In genomic region chr14:102527255-102528232, GRCh38 we compare ENCODE assay signal across 12 cellular contexts. TPM values are rescaled to one million over a fixed set of nuclear protein-coding genes. Genes with fewer than 3 reads are reported as not detected.
DNase-seq lines count a peak whose midpoint lies in the region; ATAC-seq and TF ChIP-seq lines count a peak whose summit lies in the region.
"Had no signal": no experiment of that assay in that cellular context is flagged by ENCODE, and none has a peak within 500 bp of the region (broad histone marks: within the 10 kb centered on the region; RNA-seq: fewer than 3 reads in every experiment).

No MANE protein-coding gene starts in this region.

- POLR2A ChIA-PET in HEK293 (lab: Yijun Ruan, JAX), result no interaction called here

- ATAC-seq in left colon (peak; percentile 48), HG03135 (IDR thresholded peaks at IDR 0.05; ENCODE audit: unreplicated experiment) (no peak), GM18511 (IDR thresholded peaks at IDR 0.05; ENCODE audit: unreplicated experiment) (no peak), GM18858 (IDR thresholded peaks at IDR 0.05; ENCODE audit: unreplicated experiment) (no peak), HG03439 (IDR thresholded peaks at IDR 0.05; ENCODE audit: unreplicated experiment) (no peak)

- CTCF ChIA-PET in HEK293 (lab: Yijun Ruan, JAX), result interaction anchor here (0.5 kb wide), 1 partner anchor 24 kb away, joined by 3 read pairs; no protein-coding TSS in a partner anchor

- peak; percentile 21 for DNase-seq in T1000 (lab: John Stamatoyannopoulos, UW)
- peak; percentile 78 to 85 for DNase-seq in left colon
- DNase-seq: activated CD4-positive, alpha-beta T cell treated with anti-CD3 and anti-CD28 coated beads, Interleukin-2, amount 50 U/mL, for 4 hours; cortex of kidney; mesendoderm had no signal

- H3K4me3 ChIP-seq in ACC112 (ENCODE audit: low read depth, low read length) (no peak overlapping the region), HEK293 (ENCODE audit: low read depth, low read length) (no peak overlapping the region)
- H3K4me3 ChIP-seq: right atrium auricular region had no signal

- H3K79me2 ChIP-seq in ACC112 (ENCODE audit: control insufficient read depth, insufficient read depth, low read length, unreplicated experiment), result no peaks in the 10 kb centered on the region

- H3K27ac ChIP-seq in ACC112 (ENCODE audit: low read depth, low read length) (peak overlapping the region; percentile 44; the same call in 1 of the 2 replicates), HEK293 (ENCODE audit: extremely low read depth, low read depth, low read length) (no peak overlapping the region)
- H3K27ac ChIP-seq: right atrium auricular region had no signal

- H3K4me1 ChIP-seq in ACC112 (ENCODE audit: control insufficient read depth, insufficient read depth, low read length, unreplicated experiment) (peaks cover 18% of the 10 kb centered on the region), HEK293 (ENCODE audit: control insufficient read depth, insufficient read depth, low read length) (no peaks in the 10 kb centered on the region)

- no peak for TF ChIP-seq CTCF in HEK293 (tag by site-specific recombination; IDR thresholded peaks at IDR 0.05)

- H2AFZ ChIP-seq in ACC112 (ENCODE audit: low read length, unreplicated experiment), result no peak overlapping the region

- H3K36me3 ChIP-seq in ACC112 (ENCODE audit: insufficient read depth, low read length) (no peaks in the 10 kb centered on the region), HEK293 (ENCODE audit: control insufficient read depth in 2 of 2, insufficient read depth in 1 of 2, low read length in 2 of 2) (no peaks in the 10 kb centered on the region)
- H3K36me3 ChIP-seq: right atrium auricular region had no signal

- H3K27me3 ChIP-seq in ACC112 (ENCODE audit: insufficient read depth, low read length), result no peaks in the 10 kb centered on the region
- H3K27me3 ChIP-seq: right atrium auricular region had no signal

- intact Hi-C loops in left colon (cut with DNase I, micrococcal nuclease), result loop anchor here in 1 of 2 donors (5.0 kb wide), 1 partner anchor 65 kb away; the partner anchor contains the start of gene RCOR1

- no peaks in the 10 kb centered on the region for H3K9me3 ChIP-seq in HEK293 (ENCODE audit: control insufficient read depth, insufficient read depth, low read depth, low read length)
- H3K9me3 ChIP-seq: right atrium auricular region had no signal

TF ChIP-seq in HEK293, 187 proteins besides CTCF, POLR2A, EP300 and RAD21:
- no peak for TF ChIP-seq ZNF362 (tag by site-specific recombination; IDR thresholded peaks at IDR 0.05)
- no peak for TF ChIP-seq ZNF677 (tag by site-specific recombination; IDR thresholded peaks at IDR 0.05)
- no peak for TF ChIP-seq SETDB1 (IDR thresholded peaks at IDR 0.05; ENCODE audit: insufficient read length, low read length)
- TF ChIP-seq KLF1 (tag by site-specific recombination; IDR thresholded peaks at IDR 0.05), result peak; percentile 98
- TF ChIP-seq KLF17 (tag by site-specific recombination; IDR thresholded peaks at IDR 0.05), result peak; percentile 42; the same call in 1 of the 2 replicates
- 0 out of 2 replicates have a peak, but pooled peaks have one; percentile 15 for TF ChIP-seq GLIS2 (tag by site-specific recombination; IDR thresholded peaks at IDR 0.05)
- no peak for TF ChIP-seq ZSCAN23 (tag by site-specific recombination; IDR thresholded peaks at IDR 0.05)
- TF ChIP-seq ZNF76 (tag by site-specific recombination; IDR thresholded peaks at IDR 0.05; ENCODE audit: borderline replicate concordance, low read depth), result no peak
- TF ChIP-seq ZNF473 (tag by site-specific recombination; IDR thresholded peaks at IDR 0.05), result no peak

RNA-seq across cellular contexts. Expression of gene ANKRD9, which starts 18.0 kb away (rescaled TPM):
- 100 to 1,000 TPM; 105 to 117 TPM for total RNA-seq in left colon
